ENCODE assay signal across 21 cellular contexts in genomic region chr17:79002796-79003593, GRCh38. TPM values are rescaled to one million over a fixed set of nuclear protein-coding genes. Genes with fewer than 3 reads are reported as not detected.
DNase-seq lines count a peak whose midpoint lies in the region; ATAC-seq and TF ChIP-seq lines count a peak whose summit lies in the region.
"Had no signal": no experiment of that assay in that cellular context is flagged by ENCODE, and none has a peak within 500 bp of the region (broad histone marks: within the 10 kb centered on the region; RNA-seq: fewer than 3 reads in every experiment).

No MANE protein-coding gene starts in this region.

- H3K27me3 Mint-ChIP-seq in activated T-cell treated with anti-CD3 and anti-CD28 coated beads, Interleukin-2, amount 50 U/mL, for 24 hours, result no peaks in the 10 kb centered on the region
- no peaks in the 10 kb centered on the region for H3K27me3 Mint-ChIP-seq in activated T-cell treated with anti-CD3 and anti-CD28 coated beads, Interleukin-2, amount 50 U/mL, for 72 hours (ENCODE audit: low read depth)
- H3K27me3 Mint-ChIP-seq: activated naive CD4-positive, alpha-beta T cell treated with anti-CD3 and anti-CD28 coated beads, Interleukin-2, amount 50 U/mL, for 24 hours; brain; dendritic cell treated with granulocyte-macrophage colony-stimulating factor and Interleukin-4, amounts not matched to agents 40 ng/mL and 50 ng/mL, for 4 days had no signal

- H3K36me3 Mint-ChIP-seq in activated T-cell treated with anti-CD3 and anti-CD28 coated beads, Interleukin-2, amount 50 U/mL, for 24 hours (ENCODE audit: low read depth), result peaks cover 57% of the 10 kb centered on the region
- H3K36me3 Mint-ChIP-seq in activated T-cell treated with anti-CD3 and anti-CD28 coated beads, Interleukin-2, amount 50 U/mL, for 72 hours (ENCODE audit: insufficient read depth in 2 of 2), result peaks cover 0 to 6% of the 10 kb centered on the region in 2 donors
- H3K36me3 Mint-ChIP-seq in stimulated activated effector memory CD8-positive, alpha-beta T cell treated with anti-CD3 and anti-CD28 coated beads, Interleukin-12 subunit alpha, Interleukin-12 subunit beta, amount 100 ng/mL, for 72 hours, result peaks cover 53% of the 10 kb centered on the region
- H3K36me3 Mint-ChIP-seq: activated naive CD4-positive, alpha-beta T cell treated with anti-CD3 and anti-CD28 coated beads, Interleukin-2, amount 50 U/mL, for 24 hours had no signal

- peak overlapping the region; percentile 90 for H3K27ac ChIP-seq in VCaP
- H3K27ac ChIP-seq in right lobe of liver, result no peak overlapping the region
- H3K27ac ChIP-seq in SJCRH30, result no peak overlapping the region
- no peak overlapping the region for H3K27ac ChIP-seq in esophagus muscularis mucosa (replicated peaks in 1 of 4)
- H3K27ac ChIP-seq: gastroesophageal sphincter, left lung, thoracic aorta had no signal

- H3K36me3 ChIP-seq in right lobe of liver (peaks cover 0 to 5% (median 0%) of the 10 kb centered on the region in 4 donors), SJCRH30 (peaks cover 33% of the 10 kb centered on the region), esophagus muscularis mucosa (peaks cover 0 to 33% (median 9%) of the 10 kb centered on the region in 4 donors)
- H3K36me3 ChIP-seq: thoracic aorta had no signal

- TF ChIP-seq CTCF in VCaP (conservative IDR thresholded peaks at IDR 0.05) (no peak), right lobe of liver (IDR thresholded peaks at IDR 0.05) (no peak), esophagus muscularis mucosa (IDR thresholded peaks at IDR 0.05) (no peak)

- H3K27me3 ChIP-seq in right lobe of liver, result no peaks in the 10 kb centered on the region
- no peaks in the 10 kb centered on the region for H3K27me3 ChIP-seq in SJCRH30
- H3K27me3 ChIP-seq in esophagus muscularis mucosa, result no peaks in the 10 kb centered on the region
- H3K27me3 ChIP-seq: gastroesophageal sphincter, left lung, MG63, Peyer's patch had no signal

- WGBS in right lobe of liver (ENCODE audit: insufficient coverage, low coverage, low lambda C conversion rate, missing lambda C conversion rate), result 88% methylated on average over 6 of the region's 20 CpGs
- 71% methylated on average over 14 of the region's 20 CpGs for WGBS in esophagus muscularis mucosa

- H3K4me3 Mint-ChIP-seq in activated T-cell treated with anti-CD3 and anti-CD28 coated beads, Interleukin-2, amount 50 U/mL, for 24 hours, result no peak overlapping the region
- no peak overlapping the region for H3K4me3 Mint-ChIP-seq in activated T-cell treated with anti-CD3 and anti-CD28 coated beads, Interleukin-2, amount 50 U/mL, for 72 hours
- no peak overlapping the region for H3K4me3 Mint-ChIP-seq in stimulated activated effector memory CD8-positive, alpha-beta T cell treated with anti-CD3 and anti-CD28 coated beads, Interleukin-12 subunit alpha, Interleukin-12 subunit beta, amount 100 ng/mL, for 72 hours
- H3K4me3 Mint-ChIP-seq: activated naive CD4-positive, alpha-beta T cell treated with anti-CD3 and anti-CD28 coated beads, Interleukin-2, amount 50 U/mL, for 24 hours; brain; dendritic cell treated with granulocyte-macrophage colony-stimulating factor and Interleukin-4, amounts not matched to agents 40 ng/mL and 50 ng/mL, for 4 days had no signal

- TF ChIP-seq EP300 in esophagus muscularis mucosa (IDR thresholded peaks at IDR 0.05), result no peak

- ATAC-seq in activated T-cell treated with anti-CD3 and anti-CD28 coated beads, Interleukin-2, amount 50 U/mL, for 72 hours (replicated peaks in 1 of 2), result no peak
- ATAC-seq in right lobe of liver (no peak), HG03196 (IDR thresholded peaks at IDR 0.05; ENCODE audit: unreplicated experiment) (no peak)
- ATAC-seq in stimulated activated effector memory CD8-positive, alpha-beta T cell treated with anti-CD3 and anti-CD28 coated beads, Interleukin-12 subunit alpha, Interleukin-12 subunit beta, amount 100 ng/mL, for 72 hours, result no peak
- ATAC-seq: gastroesophageal sphincter, left lung had no signal

- peaks cover 0 to 17% (median 4%) of the 10 kb centered on the region in 4 donors for H3K4me1 ChIP-seq in right lobe of liver
- H3K4me1 ChIP-seq in SJCRH30, result peaks cover 4% of the 10 kb centered on the region; the same call in 1 of the 2 replicates
- H3K4me1 ChIP-seq in esophagus muscularis mucosa, result peaks cover 31 to 46% (median 34%) of the 10 kb centered on the region in 4 donors

- H3K4me3 ChIP-seq in right lobe of liver (no peak overlapping the region), SJCRH30 (no peak overlapping the region), esophagus muscularis mucosa (no peak overlapping the region)
- H3K4me3 ChIP-seq: gastroesophageal sphincter, left lung, MG63, thoracic aorta had no signal

- H3K9me3 Mint-ChIP-seq in activated T-cell treated with anti-CD3 and anti-CD28 coated beads, Interleukin-2, amount 50 U/mL, for 24 hours, result no peaks in the 10 kb centered on the region
- H3K9me3 Mint-ChIP-seq in activated T-cell treated with anti-CD3 and anti-CD28 coated beads, Interleukin-2, amount 50 U/mL, for 72 hours, result no peaks in the 10 kb centered on the region
- no peaks in the 10 kb centered on the region for H3K9me3 Mint-ChIP-seq in stimulated activated effector memory CD8-positive, alpha-beta T cell treated with anti-CD3 and anti-CD28 coated beads, Interleukin-12 subunit alpha, Interleukin-12 subunit beta, amount 100 ng/mL, for 72 hours
- H3K9me3 Mint-ChIP-seq: activated naive CD4-positive, alpha-beta T cell treated with anti-CD3 and anti-CD28 coated beads, Interleukin-2, amount 50 U/mL, for 24 hours; brain; dendritic cell treated with granulocyte-macrophage colony-stimulating factor and Interleukin-4, amounts not matched to agents 40 ng/mL and 50 ng/mL, for 4 days had no signal

- no peaks in the 10 kb centered on the region for H3K9me3 ChIP-seq in right lobe of liver
- no peaks in the 10 kb centered on the region for H3K9me3 ChIP-seq in SJCRH30 (replicated peaks)
- no peaks in the 10 kb centered on the region for H3K9me3 ChIP-seq in esophagus muscularis mucosa
- H3K9me3 ChIP-seq: gastroesophageal sphincter, left lung, MG63, Peyer's patch, thoracic aorta had no signal

- DNase-seq in activated T-cell treated with anti-CD3 and anti-CD28 coated beads, Interleukin-2, amount 50 U/mL, for 24 hours, result peak; percentile 16
- no peak for DNase-seq in activated T-cell treated with anti-CD3 and anti-CD28 coated beads, Interleukin-2, amount 50 U/mL, for 72 hours
- peak; percentile 14 to 40 (median 36) for DNase-seq in right lobe of liver
- no peak for DNase-seq in stimulated activated effector memory CD8-positive, alpha-beta T cell treated with anti-CD3 and anti-CD28 coated beads, Interleukin-12 subunit alpha, Interleukin-12 subunit beta, amount 100 ng/mL, for 72 hours (ENCODE audit: low spot score in 2 of 2)
- no peak for DNase-seq in SJCRH30
- no peak for DNase-seq in esophagus muscularis mucosa (ENCODE audit: extremely low spot score)
- DNase-seq: activated CD4-positive, alpha-beta T cell treated with anti-CD3 and anti-CD28 coated beads for 48 hours; activated CD8-positive, alpha-beta memory T cell treated with anti-CD3 and anti-CD28 coated beads, Interleukin-2, amount 50 U/mL, for 4 hours; DMS 273 treated with DMSO at 0.1 percent for 48 hours; GDM1; left lung; MG63; NCI-H1436 treated with DMSO at 0.1 percent for 48 hours had no signal

- intact Hi-C loops in right lobe of liver (cut with DNase I), result no loop called here
- intact Hi-C loops in esophagus muscularis mucosa (cut with DNase I), result no loop called here

- H3K27ac Mint-ChIP-seq in activated T-cell treated with anti-CD3 and anti-CD28 coated beads, Interleukin-2, amount 50 U/mL, for 24 hours, result peak overlapping the region; percentile 51
- no peak overlapping the region for H3K27ac Mint-ChIP-seq in activated T-cell treated with anti-CD3 and anti-CD28 coated beads, Interleukin-2, amount 50 U/mL, for 72 hours
- peak overlapping the region; percentile 50 for H3K27ac Mint-ChIP-seq in stimulated activated effector memory CD8-positive, alpha-beta T cell treated with anti-CD3 and anti-CD28 coated beads, Interleukin-12 subunit alpha, Interleukin-12 subunit beta, amount 100 ng/mL, for 72 hours
- H3K27ac Mint-ChIP-seq: dendritic cell treated with granulocyte-macrophage colony-stimulating factor and Interleukin-4, amounts not matched to agents 40 ng/mL and 50 ng/mL, for 4 days had no signal

- peaks cover 41% of the 10 kb centered on the region for H3K4me1 Mint-ChIP-seq in activated T-cell treated with anti-CD3 and anti-CD28 coated beads, Interleukin-2, amount 50 U/mL, for 24 hours (ENCODE audit: low read depth)
- peaks cover 28% of the 10 kb centered on the region for H3K4me1 Mint-ChIP-seq in activated T-cell treated with anti-CD3 and anti-CD28 coated beads, Interleukin-2, amount 50 U/mL, for 72 hours (ENCODE audit: low read depth)
- peaks cover 57% of the 10 kb centered on the region for H3K4me1 Mint-ChIP-seq in stimulated activated effector memory CD8-positive, alpha-beta T cell treated with anti-CD3 and anti-CD28 coated beads, Interleukin-12 subunit alpha, Interleukin-12 subunit beta, amount 100 ng/mL, for 72 hours

- TF ChIP-seq POLR2A in right lobe of liver (IDR thresholded peaks at IDR 0.05), result no peak
- TF ChIP-seq POLR2A in esophagus muscularis mucosa (IDR thresholded peaks at IDR 0.05; ENCODE audit: low read depth), result no peak

RNA-seq across cellular contexts. Expression of gene CANT1, which starts 6.6 kb away (rescaled TPM):
- total RNA-seq in activated T-cell treated with anti-CD3 and anti-CD28 coated beads, Interleukin-2, amount 50 U/mL, for 72 hours, result 10 to 100 TPM; 52.9 to 58.1 TPM
- total RNA-seq in right lobe of liver (10 to 100 TPM; 15.6 to 26.3 (median 18.7) TPM), esophagus muscularis mucosa (10 to 100 TPM; 21.2 to 33.7 (median 27.0) TPM)
- total RNA-seq in SJCRH30 (2014; rRNA removed; shearing (Covaris generic)), result 89.0 and 98.6 TPM in 2 replicates

RNA-seq across cellular contexts. Expression of gene C1QTNF1, which starts 21.0 kb away (rescaled TPM):
- under 1 TPM; 0.31 to 0.88 TPM for total RNA-seq in activated T-cell treated with anti-CD3 and anti-CD28 coated beads, Interleukin-2, amount 50 U/mL, for 72 hours
- 10 to 100 TPM in 5 of 6 experiments, 1 to 10 TPM in 1; 9.8 to 40.2 (median 26.2) TPM for total RNA-seq in right lobe of liver
- 45.7 and 48.3 TPM in 2 replicates for total RNA-seq in SJCRH30 (2014; rRNA removed; shearing (Covaris generic))
- total RNA-seq in esophagus muscularis mucosa, result 100 to 1,000 TPM in 1 of 4 donors, 10 to 100 TPM in 3; 31.1 to 115 (median 70.4) TPM

RNA-seq across cellular contexts. Expression of gene LGALS3BP, which starts 23.3 kb away (rescaled TPM):
- total RNA-seq in activated T-cell treated with anti-CD3 and anti-CD28 coated beads, Interleukin-2, amount 50 U/mL, for 72 hours, result 10 to 100 TPM; 23.1 to 28.2 TPM
- 100 to 1,000 TPM in 4 of 6 experiments, 10 to 100 TPM in 2; 82.8 to 257 (median 121) TPM for total RNA-seq in right lobe of liver
- 140 and 142 TPM in 2 replicates for total RNA-seq in SJCRH30 (2014; rRNA removed; shearing (Covaris generic))
- total RNA-seq in esophagus muscularis mucosa, result 100 to 1,000 TPM; 106 to 284 (median 197) TPM

Comparison
In these comparisons a context has a peak if more than half of its experiments do, and no peak if none do; other contexts are left out.
1. DNase-seq: peak in activated T-cell treated with anti-CD3 and anti-CD28 coated beads, Interleukin-2, amount 50 U/mL, for 24 hours (single experiment) and right lobe of liver (3 of 3); none in activated T-cell treated with anti-CD3 and anti-CD28 coated beads, Interleukin-2, amount 50 U/mL, for 72 hours (0 of 2), stimulated activated effector memory CD8-positive, alpha-beta T cell treated with anti-CD3 and anti-CD28 coated beads, Interleukin-12 subunit alpha, Interleukin-12 subunit beta, amount 100 ng/mL, for 72 hours (0 of 2), SJCRH30 (0 of 2) and esophagus muscularis mucosa (single experiment).
2. RNA of gene C1QTNF1, which starts 21.0 kb away (total RNA-seq): 31.1 to 115 TPM in esophagus muscularis mucosa, 45.7 to 48.3 TPM in SJCRH30 and 9.8 to 40.2 TPM in right lobe of liver; 0.31 to 0.88 TPM in activated T-cell treated with anti-CD3 and anti-CD28 coated beads, Interleukin-2, amount 50 U/mL, for 72 hours; every median in the first group is over 4 times any median in the second.